In genomic region chr1:245389878-245390277, GRCh38 we compare ENCODE assay signal across 14 cellular contexts.
DNase-seq lines count a peak whose midpoint lies in the region; ATAC-seq and TF ChIP-seq lines count a peak whose summit lies in the region.
"Had no signal": no experiment of that assay in that cellular context is flagged by ENCODE, and none has a peak within 500 bp of the region (broad histone marks: within the 10 kb centered on the region; RNA-seq: fewer than 3 reads in every experiment).

No MANE protein-coding gene starts in this region.

- no peaks in the 10 kb centered on the region for H3K27me3 ChIP-seq in vagina

- CTCF ChIA-PET in HEK293T (lab: Yijun Ruan, JAX) = no interaction called here

- POLR2A ChIA-PET in HEK293T (lab: Yijun Ruan, JAX) = no interaction called here

- DNase-seq in HEK293T (ENCODE audit: extremely low spot score) = peak; percentile 15
- DNase-seq in fibroblast of the aortic adventitia (ENCODE audit: low read depth) = peak; percentile 46
- DNase-seq in left kidney (ENCODE audit: low read depth, low spot score) = peak; percentile 39
- no peak for DNase-seq in vagina (ENCODE audit: extremely low spot score in 2 of 2)
- no peak for DNase-seq in NCI-H2196 (lab: John Stamatoyannopoulos, UW; ENCODE audit: unreplicated experiment)
- DNase-seq: C1 segment of cervical spinal cord; Caco-2; CD4-positive, alpha-beta memory T cell; DMS153; DND-41; H7; HCEC 1CT; HFFc6 had no signal

- no peak overlapping the region for H3K4me3 ChIP-seq in fibroblast of the aortic adventitia (ENCODE audit: low read depth, low read length)
- H3K4me3 ChIP-seq in vagina = no peak overlapping the region

- H3K27ac ChIP-seq in vagina = no peak overlapping the region

- H3K9me3 ChIP-seq in vagina = no peaks in the 10 kb centered on the region
- H3K9me3 ChIP-seq: Caco-2 had no signal

- no peaks in the 10 kb centered on the region for H3K36me3 ChIP-seq in vagina

- intact Hi-C loops in vagina (cut with DNase I) = no loop called here

- TF ChIP-seq CTCF in fibroblast of the aortic adventitia (IDR thresholded peaks at IDR 0.05; ENCODE audit: insufficient read depth, low read length) = no peak
- TF ChIP-seq CTCF in vagina (IDR thresholded peaks at IDR 0.05) = no peak

- H3K4me1 ChIP-seq in vagina = no peaks in the 10 kb centered on the region

- TF ChIP-seq POLR2A in vagina (IDR thresholded peaks at IDR 0.05) = no peak

- ATAC-seq in HG03571 (IDR thresholded peaks at IDR 0.05; ENCODE audit: unreplicated experiment) = no peak

TF ChIP-seq in HEK293T, 16 proteins besides CTCF, POLR2A, EP300 and RAD21:
- TF ChIP-seq BHLHE40 (IDR thresholded peaks at IDR 0.05; ENCODE audit: borderline replicate concordance) (no peak), SP1 (IDR thresholded peaks at IDR 0.05) (no peak), HDGF (IDR thresholded peaks at IDR 0.05; ENCODE audit: borderline replicate concordance) (no peak), PKNOX1 (IDR thresholded peaks at IDR 0.05) (peak; percentile 40; the same call in 1 of the 2 replicates), FOXM1 (IDR thresholded peaks at IDR 0.05; ENCODE audit: borderline replicate concordance) (no peak), ELF4 (IDR thresholded peaks at IDR 0.05) (no peak), L3MBTL2 (conservative IDR thresholded peaks at IDR 0.05) (no peak), FOXK2 (IDR thresholded peaks at IDR 0.05) (no peak), LEF1 (IDR thresholded peaks at IDR 0.05; ENCODE audit: borderline replicate concordance) (no peak), SUZ12 (IDR thresholded peaks at IDR 0.05) (no peak), NFRKB (IDR thresholded peaks at IDR 0.05) (no peak), FOXA1 (IDR thresholded peaks at IDR 0.05) (0 out of 2 replicates have a peak, but pooled peaks have one; percentile 42), ZNF384 (IDR thresholded peaks at IDR 0.05) (peak; percentile 55; the same call in 1 of the 2 replicates), TARDBP (IDR thresholded peaks at IDR 0.05) (no peak), ARNT (IDR thresholded peaks at IDR 0.05) (peak; percentile 87), CTBP1 (IDR thresholded peaks at IDR 0.05; ENCODE audit: borderline replicate concordance) (peak; percentile 50; the same call in 1 of the 2 replicates)

Comparison
In these comparisons a context has a peak if more than half of its experiments do, and no peak if none do; other contexts are left out.
1. DNase-seq: peak in HEK293T (single experiment), fibroblast of the aortic adventitia (single experiment) and left kidney (single experiment); none in vagina (0 of 2) and NCI-H2196 (single experiment).